19 cellular contexts compared by ENCODE assay signal in genomic region chr4:51998837-51999236, GRCh38. TPM values are rescaled to one million over a fixed set of nuclear protein-coding genes. Genes with fewer than 3 reads are reported as not detected.
DNase-seq lines count a peak whose midpoint lies in the region; ATAC-seq and TF ChIP-seq lines count a peak whose summit lies in the region.
"Had no signal": no experiment of that assay in that cellular context is flagged by ENCODE, and none has a peak within 500 bp of the region (broad histone marks: within the 10 kb centered on the region; RNA-seq: fewer than 3 reads in every experiment).

No MANE protein-coding gene starts in this region.

- no peak overlapping the region for H3K4me3 ChIP-seq in breast epithelium
- H3K4me3 ChIP-seq in right cardiac atrium (ENCODE audit: low read length), result no peak overlapping the region
- H3K4me3 ChIP-seq: BLaER1 treated with 17β-estradiol and CSF1 and Interleukin-3, amounts not matched to agents 10 nM and 100 nM; HAP-1 had no signal

- H3K27me3 ChIP-seq in breast epithelium (no peaks in the 10 kb centered on the region), right cardiac atrium (ENCODE audit: control insufficient read depth, insufficient read depth) (no peaks in the 10 kb centered on the region)
- H3K27me3 ChIP-seq: BLaER1 treated with 17β-estradiol and CSF1 and Interleukin-3, amounts not matched to agents 10 nM and 100 nM had no signal

- H3K27me3 Mint-ChIP-seq in MCF 10A (ENCODE audit: insufficient read depth, unreplicated experiment), result no peaks in the 10 kb centered on the region
- no peaks in the 10 kb centered on the region for H3K27me3 Mint-ChIP-seq in WTC11 (ENCODE audit: low read depth)
- H3K27me3 Mint-ChIP-seq in neural crest cell (ENCODE audit: low read depth), result no peaks in the 10 kb centered on the region
- H3K27me3 Mint-ChIP-seq: B cell had no signal

- H3K27ac Mint-ChIP-seq in MCF 10A (ENCODE audit: low read depth, unreplicated experiment), result peak overlapping the region; percentile 59
- no peak overlapping the region for H3K27ac Mint-ChIP-seq in WTC11
- peak overlapping the region; percentile 32 for H3K27ac Mint-ChIP-seq in neural crest cell (ENCODE audit: unreplicated experiment)
- H3K27ac Mint-ChIP-seq: B cell; CD8-positive, alpha-beta memory T cell had no signal

- no peak overlapping the region for H3K27ac ChIP-seq in breast epithelium
- H3K27ac ChIP-seq in right cardiac atrium (ENCODE audit: low read length), result no peak overlapping the region
- H3K27ac ChIP-seq: BLaER1 treated with 17β-estradiol and CSF1 and Interleukin-3, amounts not matched to agents 10 nM and 100 nM had no signal

- no peaks in the 10 kb centered on the region for H3K9me3 ChIP-seq in breast epithelium
- no peaks in the 10 kb centered on the region for H3K9me3 ChIP-seq in right cardiac atrium (ENCODE audit: control insufficient read depth, low read length)
- H3K9me3 ChIP-seq: BLaER1 treated with 17β-estradiol and CSF1 and Interleukin-3, amounts not matched to agents 10 nM and 100 nM; HAP-1 had no signal

- H3K36me3 Mint-ChIP-seq in MCF 10A (ENCODE audit: insufficient read depth, unreplicated experiment), result no peaks in the 10 kb centered on the region
- no peaks in the 10 kb centered on the region for H3K36me3 Mint-ChIP-seq in WTC11
- H3K36me3 Mint-ChIP-seq in neural crest cell (ENCODE audit: low read depth), result no peaks in the 10 kb centered on the region
- H3K36me3 Mint-ChIP-seq: CD4-positive, CD25-positive, alpha-beta regulatory T cell had no signal

- TF ChIP-seq POLR2A in breast epithelium (IDR thresholded peaks at IDR 0.05), result no peak

- intact Hi-C loops in MCF 10A (cut with micrococcal nuclease) (no loop called here), breast epithelium (cut with DNase I; ENCODE audit: low total_unique reads) (no loop called here), right cardiac atrium (cut with DNase I) (no loop called here)

- ATAC-seq in WTC11, result peak; percentile 78
- no peak for ATAC-seq in right cardiac atrium
- ATAC-seq in GM19463 (IDR thresholded peaks at IDR 0.05; ENCODE audit: unreplicated experiment), result no peak

- CTCF ChIA-PET in MCF 10A (lab: Yijun Ruan, JAX) (interaction anchor here (0.9 kb wide), 1 partner anchor 104 kb away, joined by 3 read pairs; no protein-coding TSS in a partner anchor), WTC11 (lab: Charles Lee) (interaction anchor here (0.8 kb wide), 1 partner anchor 17 kb away, joined by 3 read pairs; no protein-coding TSS in a partner anchor)

- H3K4me1 Mint-ChIP-seq in MCF 10A (ENCODE audit: insufficient read depth, unreplicated experiment) (peaks cover 18% of the 10 kb centered on the region), WTC11 (peaks cover 11% of the 10 kb centered on the region), neural crest cell (no peaks in the 10 kb centered on the region)
- H3K4me1 Mint-ChIP-seq: B cell; CD4-positive, CD25-positive, alpha-beta regulatory T cell; CD8-positive, alpha-beta memory T cell had no signal

- H3K4me3 Mint-ChIP-seq in MCF 10A (ENCODE audit: unreplicated experiment) (no peak overlapping the region), WTC11 (no peak overlapping the region), neural crest cell (no peak overlapping the region)
- H3K4me3 Mint-ChIP-seq: B cell; CD4-positive, CD25-positive, alpha-beta regulatory T cell; CD8-positive, alpha-beta memory T cell had no signal

- no peaks in the 10 kb centered on the region for H3K36me3 ChIP-seq in breast epithelium
- H3K36me3 ChIP-seq: BLaER1 treated with 17β-estradiol and CSF1 and Interleukin-3, amounts not matched to agents 10 nM and 100 nM; HAP-1 had no signal

- POLR2A ChIA-PET in MCF 10A (lab: Yijun Ruan, JAX), result no interaction called here
- POLR2A ChIA-PET in WTC11 (lab: Charles Lee), result no interaction called here

- BruUV-seq in MCF 10A (replicated peaks; lab: Mats Ljungman, UMichigan), result no TSS peak

- H3K9me3 Mint-ChIP-seq in MCF 10A (ENCODE audit: unreplicated experiment), result no peaks in the 10 kb centered on the region
- no peaks in the 10 kb centered on the region for H3K9me3 Mint-ChIP-seq in WTC11
- H3K9me3 Mint-ChIP-seq in neural crest cell, result no peaks in the 10 kb centered on the region
- H3K9me3 Mint-ChIP-seq: CD8-positive, alpha-beta memory T cell had no signal

- TF ChIP-seq CTCF in MCF 10A (IDR thresholded peaks at IDR 0.05; ENCODE audit: unreplicated experiment) (no peak), breast epithelium (IDR thresholded peaks at IDR 0.05) (no peak), WTC11 (IDR thresholded peaks at IDR 0.05) (no peak), neural crest cell (conservative IDR thresholded peaks at IDR 0.05) (no peak)

- no peaks in the 10 kb centered on the region for H3K4me1 ChIP-seq in breast epithelium
- H3K4me1 ChIP-seq in right cardiac atrium (ENCODE audit: control insufficient read depth, insufficient read depth, low read length), result peaks cover 2% of the 10 kb centered on the region
- H3K4me1 ChIP-seq: BLaER1 treated with 17β-estradiol and CSF1 and Interleukin-3, amounts not matched to agents 10 nM and 100 nM; HAP-1 had no signal

- no peak for DNase-seq in MCF 10A (ENCODE audit: unreplicated experiment)
- no peak for DNase-seq in breast epithelium (ENCODE audit: low spot score in 2 of 2)
- DNase-seq in WTC11 (ENCODE audit: low spot score), result no peak
- DNase-seq in neural crest cell (ENCODE audit: low read depth, low spot score), result no peak
- DNase-seq in right cardiac atrium, result no peak
- no peak for DNase-seq in CD1c-positive myeloid dendritic cell (ENCODE audit: extremely low spot score)
- DNase-seq: CD4-positive, CD25-positive, alpha-beta regulatory T cell; CD8-positive, alpha-beta memory T cell; COR-L47; DMS 273 treated with DMSO at 0.1 percent for 48 hours; DMS79; GDM1 had no signal

TF ChIP-seq in WTC11, 78 proteins besides CTCF, POLR2A, EP300 and RAD21 (continues in another document):
- TF ChIP-seq ZNF671 (CRISPR knock-in tag; IDR thresholded peaks at IDR 0.05) (no peak), MLX (CRISPR knock-in tag; IDR thresholded peaks at IDR 0.05) (no peak), ZBTB21 (CRISPR knock-in tag; IDR thresholded peaks at IDR 0.05; ENCODE audit: borderline replicate concordance) (no peak), NR2C2 (CRISPR knock-in tag; IDR thresholded peaks at IDR 0.05) (no peak), KAT7 (CRISPR knock-in tag; IDR thresholded peaks at IDR 0.05; ENCODE audit: borderline replicate concordance) (no peak)
- TF ChIP-seq, protein P1, sequence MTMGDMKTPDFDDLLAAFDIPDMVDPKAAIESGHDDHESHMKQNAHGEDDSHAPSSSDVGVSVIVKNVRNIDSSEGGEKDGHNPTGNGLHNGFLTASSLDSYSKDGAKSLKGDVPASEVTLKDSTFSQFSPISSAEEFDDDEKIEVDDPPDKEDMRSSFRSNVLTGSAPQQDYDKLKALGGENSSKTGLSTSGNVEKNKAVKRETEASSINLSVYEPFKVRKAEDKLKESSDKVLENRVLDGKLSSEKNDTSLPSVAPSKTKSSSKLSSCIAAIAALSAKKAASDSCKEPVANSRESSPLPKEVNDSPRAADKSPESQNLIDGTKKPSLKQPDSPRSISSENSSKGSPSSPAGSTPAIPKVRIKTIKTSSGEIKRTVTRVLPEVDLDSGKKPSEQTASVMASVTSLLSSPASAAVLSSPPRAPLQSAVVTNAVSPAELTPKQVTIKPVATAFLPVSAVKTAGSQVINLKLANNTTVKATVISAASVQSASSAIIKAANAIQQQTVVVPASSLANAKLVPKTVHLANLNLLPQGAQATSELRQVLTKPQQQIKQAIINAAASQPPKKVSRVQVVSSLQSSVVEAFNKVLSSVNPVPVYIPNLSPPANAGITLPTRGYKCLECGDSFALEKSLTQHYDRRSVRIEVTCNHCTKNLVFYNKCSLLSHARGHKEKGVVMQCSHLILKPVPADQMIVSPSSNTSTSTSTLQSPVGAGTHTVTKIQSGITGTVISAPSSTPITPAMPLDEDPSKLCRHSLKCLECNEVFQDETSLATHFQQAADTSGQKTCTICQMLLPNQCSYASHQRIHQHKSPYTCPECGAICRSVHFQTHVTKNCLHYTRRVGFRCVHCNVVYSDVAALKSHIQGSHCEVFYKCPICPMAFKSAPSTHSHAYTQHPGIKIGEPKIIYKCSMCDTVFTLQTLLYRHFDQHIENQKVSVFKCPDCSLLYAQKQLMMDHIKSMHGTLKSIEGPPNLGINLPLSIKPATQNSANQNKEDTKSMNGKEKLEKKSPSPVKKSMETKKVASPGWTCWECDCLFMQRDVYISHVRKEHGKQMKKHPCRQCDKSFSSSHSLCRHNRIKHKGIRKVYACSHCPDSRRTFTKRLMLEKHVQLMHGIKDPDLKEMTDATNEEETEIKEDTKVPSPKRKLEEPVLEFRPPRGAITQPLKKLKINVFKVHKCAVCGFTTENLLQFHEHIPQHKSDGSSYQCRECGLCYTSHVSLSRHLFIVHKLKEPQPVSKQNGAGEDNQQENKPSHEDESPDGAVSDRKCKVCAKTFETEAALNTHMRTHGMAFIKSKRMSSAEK (CRISPR knock-in tag; IDR thresholded peaks at IDR 0.05; ENCODE audit: borderline replicate concordance), result no peak

RNA-seq across cellular contexts. Expression of gene LRRC66, which starts 21.3 kb away (rescaled TPM):
- total RNA-seq in MCF 10A (2022), result 0.37 and 0.52 TPM in 2 replicates
- under 1 TPM; 0.29 to 0.48 (median 0.33) TPM for total RNA-seq in breast epithelium
- total RNA-seq in WTC11 (2021), result 0.07 to 0.16 TPM in 2 of 3 replicates, not detected in the other
- total RNA-seq in neural crest cell, result 0.33 and 0.34 TPM in 2 replicates
- under 1 TPM; 0.29 to 0.74 (median 0.49) TPM for total RNA-seq in right cardiac atrium
- polyA plus RNA-seq in right cardiac atrium, result 0.23 TPM
- total RNA-seq: A172, Daoy had no signal
- polyA plus RNA-seq: CD4-positive, CD25-positive, alpha-beta regulatory T cell; CD8-positive, alpha-beta memory T cell had no signal

RNA-seq across cellular contexts. Expression of gene SGCB, which starts 39.3 kb away (rescaled TPM):
- total RNA-seq in MCF 10A (2022) (27.0 and 28.2 TPM in 2 replicates), breast epithelium (10 to 100 TPM; 22.2 to 46.6 (median 24.3) TPM), WTC11 (2021) (26.0 to 28.2 TPM (median 27.6 TPM) in 3 replicates), neural crest cell (29.9 and 32.9 TPM in 2 replicates), right cardiac atrium (100 to 1,000 TPM in 2 of 4 donors, 10 to 100 TPM in 2; 90.9 to 107 (median 98.4) TPM)
- 34.6 TPM for polyA plus RNA-seq in right cardiac atrium

RNA-seq across cellular contexts. Expression of gene SPATA18, which starts 52.3 kb away (rescaled TPM):
- total RNA-seq in MCF 10A (2022) (23.0 and 28.9 TPM in 2 replicates), breast epithelium (10 to 100 TPM in 1 of 3 donors, 1 to 10 TPM in 2; 8.8 to 11.0 (median 9.6) TPM), WTC11 (2021) (6.0 to 7.7 TPM (median 6.6 TPM) in 3 replicates), neural crest cell (3.0 and 5.4 TPM in 2 replicates), right cardiac atrium (1 to 10 TPM; 2.1 to 3.1 (median 2.6) TPM)
- polyA plus RNA-seq in right cardiac atrium, result 0.52 TPM
- total RNA-seq: A172; CD4-positive, CD25-positive, alpha-beta regulatory T cell; Daoy; HT-29 had no signal
- polyA plus RNA-seq: CD4-positive, CD25-positive, alpha-beta regulatory T cell; CD8-positive, alpha-beta memory T cell had no signal
